In the genomic region with DNA sequence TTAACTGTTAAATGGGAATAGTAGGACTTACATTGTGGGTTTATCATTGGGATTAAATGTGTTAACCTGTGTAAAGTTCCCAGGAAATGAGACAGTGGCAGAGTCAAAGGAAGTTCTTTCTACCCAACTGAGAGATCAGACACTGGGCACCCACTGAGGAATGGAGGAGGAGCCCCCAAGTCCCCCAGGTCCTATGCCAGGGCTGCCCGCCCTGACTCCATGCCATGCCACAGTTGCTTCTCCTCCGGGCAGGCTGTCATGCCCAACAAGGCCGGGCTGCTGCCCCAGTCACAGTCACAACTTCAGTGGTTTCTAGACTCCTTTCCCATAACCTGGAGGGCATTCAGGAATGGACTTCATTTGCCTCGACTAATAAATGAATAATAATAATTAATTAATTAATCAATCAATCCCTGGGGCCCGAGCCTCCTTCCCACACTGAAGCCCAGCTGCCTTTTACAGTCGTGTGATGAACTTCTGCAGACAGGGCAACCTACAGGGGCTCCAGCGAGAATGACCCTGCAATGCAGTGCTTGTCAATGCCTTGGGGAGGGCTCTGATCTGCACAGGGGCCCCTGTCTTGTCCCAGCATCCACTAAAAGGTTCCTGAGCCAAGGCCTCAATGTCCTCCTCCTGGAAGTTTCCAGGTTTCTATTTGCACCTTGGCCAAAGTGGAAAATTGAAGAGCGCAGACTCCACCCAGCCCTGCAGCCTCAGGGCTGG, we compare ENCODE assay signal across 24 cellular contexts. TPM values are rescaled to one million over a fixed set of nuclear protein-coding genes. Genes with fewer than 3 reads are reported as not detected.
DNase-seq lines count a peak whose midpoint lies in the region; ATAC-seq and TF ChIP-seq lines count a peak whose summit lies in the region.
"Had no signal": no experiment of that assay in that cellular context is flagged by ENCODE, and none has a peak within 500 bp of the region (broad histone marks: within the 10 kb centered on the region; RNA-seq: fewer than 3 reads in every experiment).

No MANE protein-coding gene starts in this region.

- H3K36me3 ChIP-seq in lung (ENCODE audit: control insufficient read depth in 2 of 2, insufficient read depth in 2 of 2, low read length in 2 of 2) (no peaks in the 10 kb centered on the region), upper lobe of right lung (no peaks in the 10 kb centered on the region), adrenal gland (replicated peaks in 1 of 2) (no peaks in the 10 kb centered on the region)
- H3K36me3 ChIP-seq: BE2C, HAP-1 had no signal

- no peak for TF ChIP-seq POLR2A in adrenal gland (IDR thresholded peaks at IDR 0.05)

- TF ChIP-seq CTCF in coronary artery (IDR thresholded peaks at IDR 0.05) (no peak), lung (IDR thresholded peaks at IDR 0.05; ENCODE audit: control extremely low read depth, extremely low read depth) (no peak), upper lobe of right lung (IDR thresholded peaks at IDR 0.05) (no peak), adrenal gland (IDR thresholded peaks at IDR 0.05) (no peak)

- ATAC-seq in activated CD8-positive, alpha-beta memory T cell treated with anti-CD3 and anti-CD28 coated beads, Interleukin-2, amount 10 ng/mL, durations not matched to agents 7 days and 5 days, result no peak
- no peak for ATAC-seq in lung (ENCODE audit: insufficient read depth, low FRiP score)
- no peak for ATAC-seq in upper lobe of right lung
- no peak for ATAC-seq in GM21381 (IDR thresholded peaks at IDR 0.05; ENCODE audit: unreplicated experiment)
- no peak for ATAC-seq in SK-N-SH treated with all-trans-retinoic acid at 6 μM for 48 hours
- ATAC-seq: K562 had no signal

- H3K4me1 Mint-ChIP-seq in activated CD8-positive, alpha-beta memory T cell treated with anti-CD3 and anti-CD28 coated beads, Interleukin-2, amount 10 ng/mL, durations not matched to agents 7 days and 5 days, result no peaks in the 10 kb centered on the region

- peak; percentile 16 for DNase-seq in activated CD8-positive, alpha-beta memory T cell treated with anti-CD3 and anti-CD28 coated beads, Interleukin-2, amount 10 ng/mL, durations not matched to agents 7 days and 5 days
- DNase-seq in activated CD8-positive, alpha-beta memory T cell treated with anti-CD3 and anti-CD28 coated beads, Interleukin-2, amount 50 U/mL, for 4 hours, result no peak
- DNase-seq in coronary artery (ENCODE audit: low spot score), result peak; percentile 53
- peak; percentile 18 for DNase-seq in lung (ENCODE audit: low spot score)
- DNase-seq in upper lobe of right lung, result peak; percentile 40
- no peak for DNase-seq in adrenal gland
- DNase-seq: BE2C; Caco-2; CD4-positive, alpha-beta T cell; DMS153; GDM1; GM23248; NCI-H1092 treated with DMSO at 0.1 percent for 48 hours; NCI-H1694; NCI-H2081 treated with DMSO at 0.1 percent for 48 hours; NCI-H510A; PC-9 had no signal

- H3K4me3 ChIP-seq in coronary artery (no peak overlapping the region), lung (no peak overlapping the region), upper lobe of right lung (no peak overlapping the region), adrenal gland (no peak overlapping the region)
- H3K4me3 ChIP-seq: GM23248, HAP-1, K562, PC-9 had no signal

- H3K27ac ChIP-seq in coronary artery, result no peak overlapping the region
- no peak overlapping the region for H3K27ac ChIP-seq in lung (ENCODE audit: low read depth in 1 of 2, low read length in 1 of 2)
- H3K27ac ChIP-seq in upper lobe of right lung, result no peak overlapping the region
- no peak overlapping the region for H3K27ac ChIP-seq in adrenal gland
- H3K27ac ChIP-seq: GM23248, PC-9, RWPE1 had no signal

- H3K4me3 Mint-ChIP-seq in activated CD8-positive, alpha-beta memory T cell treated with anti-CD3 and anti-CD28 coated beads, Interleukin-2, amount 10 ng/mL, durations not matched to agents 7 days and 5 days, result no peak overlapping the region
- H3K4me3 Mint-ChIP-seq: CD4-positive, alpha-beta T cell had no signal

- H3K27me3 ChIP-seq in lung (ENCODE audit: control insufficient read depth, insufficient read depth) (no peaks in the 10 kb centered on the region), upper lobe of right lung (no peaks in the 10 kb centered on the region), adrenal gland (no peaks in the 10 kb centered on the region)
- H3K27me3 ChIP-seq: BE2C had no signal

- H3K9me3 ChIP-seq in lung (ENCODE audit: control insufficient read depth in 2 of 2, insufficient read depth in 1 of 2, low read length in 1 of 2), result peaks cover 0 to 2% of the 10 kb centered on the region in 2 donors
- H3K9me3 ChIP-seq in upper lobe of right lung, result no peaks in the 10 kb centered on the region
- H3K9me3 ChIP-seq in adrenal gland (replicated peaks in 1 of 3), result no peaks in the 10 kb centered on the region
- H3K9me3 ChIP-seq: BE2C, Caco-2, HAP-1 had no signal

- no peak overlapping the region for H3K27ac Mint-ChIP-seq in activated CD8-positive, alpha-beta memory T cell treated with anti-CD3 and anti-CD28 coated beads, Interleukin-2, amount 10 ng/mL, durations not matched to agents 7 days and 5 days
- H3K27ac Mint-ChIP-seq: CD4-positive, alpha-beta T cell had no signal

- peaks cover 11% of the 10 kb centered on the region for H3K27me3 Mint-ChIP-seq in activated CD8-positive, alpha-beta memory T cell treated with anti-CD3 and anti-CD28 coated beads, Interleukin-2, amount 10 ng/mL, durations not matched to agents 7 days and 5 days

- CTCF ChIA-PET in activated CD8-positive, alpha-beta memory T cell treated with anti-CD3 and anti-CD28 coated beads, Interleukin-2, amount 10 ng/mL, durations not matched to agents 7 days and 5 days (lab: Charles Lee), result no interaction called here

- H3K36me3 Mint-ChIP-seq in activated CD8-positive, alpha-beta memory T cell treated with anti-CD3 and anti-CD28 coated beads, Interleukin-2, amount 10 ng/mL, durations not matched to agents 7 days and 5 days, result no peaks in the 10 kb centered on the region

- H3K4me1 ChIP-seq in lung (ENCODE audit: control insufficient read depth in 2 of 2, insufficient read depth in 2 of 2, low read length in 2 of 2) (peaks cover 5 to 10% of the 10 kb centered on the region in 2 donors), upper lobe of right lung (peaks cover 25% of the 10 kb centered on the region), adrenal gland (replicated peaks in 1 of 2) (no peaks in the 10 kb centered on the region)
- H3K4me1 ChIP-seq: Caco-2, HAP-1 had no signal

- intact Hi-C loops in upper lobe of right lung (cut with DNase I) (no loop called here), adrenal gland (cut with DNase I) (no loop called here)

- no peaks in the 10 kb centered on the region for H3K9me3 Mint-ChIP-seq in activated CD8-positive, alpha-beta memory T cell treated with anti-CD3 and anti-CD28 coated beads, Interleukin-2, amount 10 ng/mL, durations not matched to agents 7 days and 5 days (ENCODE audit: low read depth)
- H3K9me3 Mint-ChIP-seq: CD4-positive, alpha-beta T cell had no signal

- WGBS in lung, 2 donors, result 86 to 91% methylated on average over 8 of the region's 8 CpGs
- 78 to 91% (median 86%) methylated on average over 7 to 8 of the region's 8 CpGs for WGBS in adrenal gland, 4 donors

TF ChIP-seq in SK-N-SH treated with all-trans-retinoic acid at 6 μM for 48 hours, 23 proteins besides CTCF, POLR2A, EP300 and RAD21 (continues in another document):
- TF ChIP-seq ZFP30 (CRISPR knock-in tag; IDR thresholded peaks at IDR 0.05) (no peak), OSR1 (CRISPR knock-in tag; IDR thresholded peaks at IDR 0.05) (no peak), ESRRG (CRISPR knock-in tag; IDR thresholded peaks at IDR 0.05) (no peak), SNAI2 (CRISPR knock-in tag; IDR thresholded peaks at IDR 0.05) (no peak), ISL1 (CRISPR knock-in tag; IDR thresholded peaks at IDR 0.05) (no peak), TCF4 (CRISPR knock-in tag; IDR thresholded peaks at IDR 0.05; ENCODE audit: borderline replicate concordance) (no peak), ZFP3 (CRISPR knock-in tag; IDR thresholded peaks at IDR 0.05) (no peak), ZNF565 (CRISPR knock-in tag; conservative IDR thresholded peaks at IDR 0.05; ENCODE audit: low read depth) (no peak), ARNTL (CRISPR knock-in tag; IDR thresholded peaks at IDR 0.05; ENCODE audit: borderline replicate concordance, low read depth) (no peak), PPARA (CRISPR knock-in tag; IDR thresholded peaks at IDR 0.05; ENCODE audit: borderline replicate concordance) (no peak), TOX (CRISPR knock-in tag; IDR thresholded peaks at IDR 0.05; ENCODE audit: borderline replicate concordance) (no peak)
- TF ChIP-seq, protein P1, sequence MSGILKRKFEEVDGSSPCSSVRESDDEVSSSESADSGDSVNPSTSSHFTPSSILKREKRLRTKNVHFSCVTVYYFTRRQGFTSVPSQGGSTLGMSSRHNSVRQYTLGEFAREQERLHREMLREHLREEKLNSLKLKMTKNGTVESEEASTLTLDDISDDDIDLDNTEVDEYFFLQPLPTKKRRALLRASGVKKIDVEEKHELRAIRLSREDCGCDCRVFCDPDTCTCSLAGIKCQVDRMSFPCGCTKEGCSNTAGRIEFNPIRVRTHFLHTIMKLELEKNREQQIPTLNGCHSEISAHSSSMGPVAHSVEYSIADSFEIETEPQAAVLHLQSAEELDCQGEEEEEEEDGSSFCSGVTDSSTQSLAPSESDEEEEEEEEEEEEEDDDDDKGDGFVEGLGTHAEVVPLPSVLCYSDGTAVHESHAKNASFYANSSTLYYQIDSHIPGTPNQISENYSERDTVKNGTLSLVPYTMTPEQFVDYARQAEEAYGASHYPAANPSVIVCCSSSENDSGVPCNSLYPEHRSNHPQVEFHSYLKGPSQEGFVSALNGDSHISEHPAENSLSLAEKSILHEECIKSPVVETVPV (CRISPR knock-in tag; IDR thresholded peaks at IDR 0.05), result no peak
- TF ChIP-seq, protein P2, sequence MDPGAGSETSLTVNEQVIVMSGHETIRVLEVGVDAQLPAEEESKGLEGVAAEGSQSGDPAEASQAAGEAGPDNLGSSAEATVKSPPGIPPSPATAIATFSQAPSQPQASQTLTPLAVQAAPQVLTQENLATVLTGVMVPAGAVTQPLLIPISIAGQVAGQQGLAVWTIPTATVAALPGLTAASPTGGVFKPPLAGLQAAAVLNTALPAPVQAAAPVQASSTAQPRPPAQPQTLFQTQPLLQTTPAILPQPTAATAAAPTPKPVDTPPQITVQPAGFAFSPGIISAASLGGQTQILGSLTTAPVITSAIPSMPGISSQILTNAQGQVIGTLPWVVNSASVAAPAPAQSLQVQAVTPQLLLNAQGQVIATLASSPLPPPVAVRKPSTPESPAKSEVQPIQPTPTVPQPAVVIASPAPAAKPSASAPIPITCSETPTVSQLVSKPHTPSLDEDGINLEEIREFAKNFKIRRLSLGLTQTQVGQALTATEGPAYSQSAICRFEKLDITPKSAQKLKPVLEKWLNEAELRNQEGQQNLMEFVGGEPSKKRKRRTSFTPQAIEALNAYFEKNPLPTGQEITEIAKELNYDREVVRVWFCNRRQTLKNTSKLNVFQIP (CRISPR knock-in tag; IDR thresholded peaks at IDR 0.05; ENCODE audit: borderline replicate concordance, low read depth), result no peak

RNA-seq across cellular contexts. Expression of a gene that starts 32.4 kb away (rescaled TPM):
- not detected for total RNA-seq in activated CD8-positive, alpha-beta memory T cell treated with anti-CD3 and anti-CD28 coated beads, Interleukin-2, amount 10 ng/mL, durations not matched to agents 7 days and 5 days
- not detected for total RNA-seq in lung
- under 1 TPM in 1 of 2 donors, not detected in 1; 0.10 TPM for polyA plus RNA-seq in lung
- total RNA-seq in upper lobe of right lung, result not detected
- total RNA-seq in adrenal gland, result 1 to 10 TPM in 3 of 8 donors, under 1 TPM in 1, not detected in 4; 0.27 to 9.4 (median 2.7) TPM
- polyA plus RNA-seq in adrenal gland, result 1 to 10 TPM; 2.0 to 9.6 (median 4.8) TPM
- total RNA-seq: A172; Caco-2; CD4-positive, alpha-beta T cell; Daoy; GM23248; K562; PC-9 had no signal
- polyA plus RNA-seq: K562 had no signal

Comparison
In these comparisons a context has a peak if more than half of its experiments do, and no peak if none do; other contexts are left out.
1. DNase-seq: peak in activated CD8-positive, alpha-beta memory T cell treated with anti-CD3 and anti-CD28 coated beads, Interleukin-2, amount 10 ng/mL, durations not matched to agents 7 days and 5 days (single experiment), coronary artery (single experiment), lung (single experiment) and upper lobe of right lung (single experiment); none in activated CD8-positive, alpha-beta memory T cell treated with anti-CD3 and anti-CD28 coated beads, Interleukin-2, amount 50 U/mL, for 4 hours (single experiment) and adrenal gland (0 of 7).